Comparison of ENCODE assay signal across 8 cellular contexts in the genomic region with DNA sequence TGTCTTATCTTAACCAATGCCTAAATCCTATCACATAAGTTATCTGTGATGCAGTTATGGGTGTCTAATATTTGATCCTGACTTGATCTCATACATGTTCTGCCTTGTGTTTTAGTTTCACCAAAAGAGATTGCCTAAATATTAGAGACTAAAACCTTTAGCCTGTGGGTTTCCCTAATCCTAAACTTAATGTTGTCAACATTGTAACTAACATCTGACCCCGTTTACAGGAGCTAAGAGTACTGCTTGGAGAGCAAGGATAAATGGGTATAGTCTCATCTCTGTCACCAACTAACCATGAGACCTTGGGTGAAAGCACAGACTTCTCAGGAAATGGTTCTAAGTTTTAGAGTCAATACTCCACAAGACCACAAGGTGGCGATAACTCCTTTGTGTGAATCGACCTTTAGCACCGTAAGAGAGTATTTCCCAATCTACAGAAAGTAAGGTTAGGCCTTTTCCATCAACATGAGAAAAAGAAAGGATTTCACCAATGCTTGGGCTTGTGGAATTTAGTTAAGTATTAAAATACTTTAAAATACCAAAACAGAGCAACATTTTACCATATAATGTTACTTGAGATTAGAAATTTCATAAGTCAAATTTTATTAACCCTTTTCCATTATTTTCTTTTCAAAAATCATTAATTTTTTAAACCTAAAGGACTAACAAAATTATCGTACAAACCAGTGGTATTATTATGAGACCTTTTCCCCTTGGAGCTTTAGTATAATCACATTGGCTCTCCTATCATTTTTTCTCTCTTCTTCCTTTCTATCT.
A peak's percentile ranks its signal among the peaks of the same experiment; 100 is the strongest.
DNase-seq lines count a peak whose midpoint lies in the region; ATAC-seq and TF ChIP-seq lines count a peak whose summit lies in the region.

No MANE protein-coding gene starts in this region.

- H2BK15ac ChIP-seq in H9 (ENCODE audit: low read depth, low read length): no peak overlapping the region

- TF ChIP-seq EP300 in tibial nerve (IDR thresholded peaks at IDR 0.05): no peak

- H3K79me1 ChIP-seq in H9 (ENCODE audit: insufficient read depth, low read depth, low read length, poor library complexity, severe bottlenecking): no peaks in the 10 kb centered on the region

- H3K27me3 ChIP-seq in ACC112 (ENCODE audit: insufficient read depth, low read length) (no peaks in the 10 kb centered on the region), H9 (ENCODE audit: insufficient read depth, low read length) (no peaks in the 10 kb centered on the region), tibial nerve (no peaks in the 10 kb centered on the region)

- H3K4ac ChIP-seq in H9 (ENCODE audit: low read depth, low read length): no peak overlapping the region

- TF ChIP-seq CTCF in H9 (conservative IDR thresholded peaks at IDR 0.05): peak; percentile 89
- peak; percentile 65 to 77 (median 72) for TF ChIP-seq CTCF in tibial nerve (IDR thresholded peaks at IDR 0.05)

- no peaks in the 10 kb centered on the region for H4K20me1 ChIP-seq in H9 (ENCODE audit: control insufficient read depth, insufficient read depth, insufficient read length)

- no peaks in the 10 kb centered on the region for H3K36me3 Mint-ChIP-seq in H9 (ENCODE audit: insufficient read depth in 1 of 3, low read depth in 3 of 3)

- no peak overlapping the region for H3K56ac ChIP-seq in H9 (ENCODE audit: insufficient read length, low read depth, low read length)

- no peaks in the 10 kb centered on the region for H3K36me3 ChIP-seq in ACC112 (ENCODE audit: insufficient read depth, low read length)
- no peaks in the 10 kb centered on the region for H3K36me3 ChIP-seq in tibial nerve

- H3K27ac ChIP-seq in ACC112 (ENCODE audit: low read depth, low read length) (peak overlapping the region; percentile 44), H9 (ENCODE audit: insufficient read length, low read depth, low read length) (no peak overlapping the region), tibial nerve (no peak overlapping the region)

- H2BK5ac ChIP-seq in H9 (ENCODE audit: insufficient read length, low read length): no peak overlapping the region

- H2BK120ac ChIP-seq in H9 (ENCODE audit: low read depth, low read length, poor library complexity, severe bottlenecking): no peak overlapping the region

- peaks cover 2% of the 10 kb centered on the region; the same call in 1 of the 2 replicates for H3K27me3 Mint-ChIP-seq in H9 (ENCODE audit: low read depth)

- no peak overlapping the region for H3K4me2 ChIP-seq in H9 (ENCODE audit: insufficient read depth, insufficient read length, low read length)

- no peak overlapping the region for H3K14ac ChIP-seq in H9 (ENCODE audit: insufficient read depth, low read length)

- no peak overlapping the region for H3K18ac ChIP-seq in H9 (ENCODE audit: insufficient read length, low read depth, low read length)

- H3K4me1 ChIP-seq in ACC112 (ENCODE audit: control insufficient read depth, insufficient read depth, low read length, unreplicated experiment) (peaks cover 15% of the 10 kb centered on the region), H9 (ENCODE audit: insufficient read depth, low read length) (no peaks in the 10 kb centered on the region), tibial nerve (no peaks in the 10 kb centered on the region)

- H4K8ac ChIP-seq in H9 (replicated peaks; ENCODE audit: insufficient read length, low read depth, low read length): no peak overlapping the region

- no peak overlapping the region for H2BK20ac ChIP-seq in H9 (ENCODE audit: low read depth, low read length, poor library complexity, severe bottlenecking)

- peak overlapping the region; percentile 52 for H2AFZ ChIP-seq in ACC112 (ENCODE audit: low read length, unreplicated experiment)
- H2AFZ ChIP-seq in H9 (ENCODE audit: low read length): no peak overlapping the region

- no peak for TF ChIP-seq POLR2A in tibial nerve (IDR thresholded peaks at IDR 0.05)

- no peak overlapping the region for H4K5ac ChIP-seq in H9 (ENCODE audit: insufficient read length, low read depth, low read length)

- H3K9me3 Mint-ChIP-seq in H9: no peaks in the 10 kb centered on the region

- H3K79me2 ChIP-seq in ACC112 (ENCODE audit: control insufficient read depth, insufficient read depth, low read length, unreplicated experiment) (no peaks in the 10 kb centered on the region), H9 (ENCODE audit: insufficient read depth, low read length) (no peaks in the 10 kb centered on the region)

- H3K23ac ChIP-seq in H9 (ENCODE audit: insufficient read length, low read depth, low read length): no peak overlapping the region

- no peak overlapping the region for H2AK5ac ChIP-seq in H9 (ENCODE audit: insufficient read length, low read length)

- WGBS in H9 (ENCODE audit: extremely low coverage, insufficient read length, low lambda C conversion rate): no CpG with 5 or more reads among the region's 5 CpGs
- WGBS in tibial nerve, 2 donors: 21 to 22% methylated on average over 5 of the region's 5 CpGs

- no peak overlapping the region for H3K9ac ChIP-seq in H9 (ENCODE audit: extremely low read depth, insufficient read length, low read length)

- no peak overlapping the region for H2BK12ac ChIP-seq in H9 (ENCODE audit: insufficient read length, low read depth, low read length)

- H3K9me3 ChIP-seq in H9 (ENCODE audit: control insufficient read depth, low read depth, low read length): no peaks in the 10 kb centered on the region
- H3K9me3 ChIP-seq in tibial nerve: no peaks in the 10 kb centered on the region

- H3T11ph ChIP-seq in H9 (ENCODE audit: low read length): no peak overlapping the region

- no peaks in the 10 kb centered on the region for H3K23me2 ChIP-seq in H9 (ENCODE audit: insufficient read length, low read depth, low read length, poor library complexity, severe bottlenecking)

- no peak overlapping the region for H3K4me3 ChIP-seq in ACC112 (ENCODE audit: low read depth, low read length)
- H3K4me3 ChIP-seq in tibial nerve: no peak overlapping the region

- no peaks in the 10 kb centered on the region for H3K4me1 Mint-ChIP-seq in H9

- H3K4me3 Mint-ChIP-seq in H9: no peak overlapping the region

- no peak overlapping the region for H3K27ac Mint-ChIP-seq in H9

- DNase-seq in GDM1 (lab: John Stamatoyannopoulos, UW): peak; percentile 54
- DNase-seq in H9: peak; percentile 48
- peak; percentile 69 for DNase-seq in M059J (ENCODE audit: low read depth)
- peak; percentile 2 for DNase-seq in SIG-M5 (lab: John Stamatoyannopoulos, UW)
- peak; percentile 59 for DNase-seq in cerebellar cortex (ENCODE audit: low spot score)
- DNase-seq in left lobe of liver (ENCODE audit: low spot score): no peak
- DNase-seq in tibial nerve (ENCODE audit: low spot score in 2 of 2): peak in 1 of 2 donors; percentile 71

- H4K91ac ChIP-seq in H9 (ENCODE audit: insufficient read length, low read depth, low read length): no peak overlapping the region

- peak; percentile 90 for ATAC-seq in left lobe of liver
